ENCODE assay signal across 9 cellular contexts in genomic region chr10:3805227-3805790, GRCh38. TPM values are rescaled to one million over a fixed set of nuclear protein-coding genes. Genes with fewer than 3 reads are reported as not detected.
A peak's percentile ranks its signal among the peaks of the same experiment; 100 is the strongest.
DNase-seq lines count a peak whose midpoint lies in the region; ATAC-seq and TF ChIP-seq lines count a peak whose summit lies in the region.
"Had no signal": no experiment of that assay in that cellular context is flagged by ENCODE, and none has a peak within 500 bp of the region (broad histone marks: within the 10 kb centered on the region; RNA-seq: fewer than 3 reads in every experiment).

No MANE protein-coding gene starts in this region.

- intact Hi-C loops in mammary epithelial cell (cut with micrococcal nuclease) (no loop called here), mucosa of descending colon (cut with DNase I, micrococcal nuclease) (no loop called here)

- H3K4me1 ChIP-seq in SJSA1 (replicated peaks) (peaks cover 58% of the 10 kb centered on the region), mammary epithelial cell (ENCODE audit: insufficient read depth, low read length) (peaks cover 44% of the 10 kb centered on the region), mucosa of descending colon (ENCODE audit: low read depth) (peaks cover 48% of the 10 kb centered on the region)

- dilution Hi-C loops in mammary epithelial cell (cut with HindIII; ENCODE audit: low sequenced_read_pairs), result loop anchor here (10.0 to 25.0 kb wide), 3 partner anchors 439 to 959 kb away; no protein-coding TSS in a partner anchor

- H3K4me2 ChIP-seq in mammary epithelial cell (ENCODE audit: insufficient read depth, low read depth, low read length), result peak overlapping the region; percentile 31

- H2AFZ ChIP-seq in mammary epithelial cell (ENCODE audit: low read depth, low read length), result no peak overlapping the region

- H3K79me2 ChIP-seq in mammary epithelial cell (ENCODE audit: insufficient read depth, low read length), result peaks cover 7% of the 10 kb centered on the region

- no peaks in the 10 kb centered on the region for H4K20me1 ChIP-seq in mammary epithelial cell (ENCODE audit: insufficient read depth, low read length)

- H3K36me3 ChIP-seq in SJSA1 (no peaks in the 10 kb centered on the region), mammary epithelial cell (ENCODE audit: insufficient read depth, low read length) (no peaks in the 10 kb centered on the region), mucosa of descending colon (ENCODE audit: low read depth) (no peaks in the 10 kb centered on the region)

- ATAC-seq in HG03135 (IDR thresholded peaks at IDR 0.05; ENCODE audit: unreplicated experiment), result peak; percentile 41
- peak; percentile 26 for ATAC-seq in mucosa of descending colon

- H3K4me3 ChIP-seq in SJSA1, result no peak overlapping the region
- H3K4me3 ChIP-seq in mammary epithelial cell (replicated peaks in 1 of 3; ENCODE audit: insufficient read depth in 1 of 3, low read depth in 2 of 3, low read length in 3 of 3), result no peak overlapping the region
- H3K4me3 ChIP-seq in mucosa of descending colon, result no peak overlapping the region

- BruUV-seq in mammary epithelial cell (replicated peaks; lab: Mats Ljungman, UMichigan), result no TSS peak

- CTCF ChIA-PET in mammary epithelial cell (lab: Charles Lee; ENCODE audit: low non-redundant PET), result interaction anchor here (0.6 kb wide), 1 partner anchor 513 kb away, joined by 4 read pairs; no protein-coding TSS in a partner anchor

- TF ChIP-seq CTCF in mammary epithelial cell (conservative IDR thresholded peaks at IDR 0.05 in 1 of 2, IDR thresholded peaks at IDR 0.05 in 1 of 2; ENCODE audit: extremely low read depth in 1 of 2, insufficient read depth in 1 of 2, low read depth in 1 of 2, low read length in 2 of 2) (no peak), mucosa of descending colon (IDR thresholded peaks at IDR 0.05) (no peak)

- H3K27me3 ChIP-seq in SJSA1 (replicated peaks), result no peaks in the 10 kb centered on the region
- H3K27me3 ChIP-seq in mammary epithelial cell (ENCODE audit: insufficient read depth, low read length), result no peaks in the 10 kb centered on the region

- H3K9me3 ChIP-seq in SJSA1 (replicated peaks) (no peaks in the 10 kb centered on the region), mammary epithelial cell (replicated peaks; ENCODE audit: insufficient read depth, low read length) (no peaks in the 10 kb centered on the region), mucosa of descending colon (no peaks in the 10 kb centered on the region)

- H3K27ac ChIP-seq in SJSA1 (peak overlapping the region; percentile 98), mammary epithelial cell (ENCODE audit: insufficient read depth, low read depth, low read length) (peak overlapping the region; percentile 100)
- H3K27ac ChIP-seq: C4-2B had no signal

- in situ Hi-C loops in mammary epithelial cell (cut with MboI; ENCODE audit: low sequenced_read_pairs in 2 of 2), result no loop called here

- peak overlapping the region; percentile 82 for H3K9ac ChIP-seq in mammary epithelial cell (ENCODE audit: insufficient read depth, low read length)

- WGBS in mammary epithelial cell (ENCODE audit: low coverage, missing lambda C conversion rate), result 55% methylated on average over 6 of the region's 6 CpGs

- DNase-seq in NOMO-1 (lab: John Stamatoyannopoulos, UW; ENCODE audit: unreplicated experiment in 2 of 2) (peak; percentile 14 to 90), NOMO-1 treated with dmso at 0.1 percent for 144 hours (lab: John Stamatoyannopoulos, UW; ENCODE audit: unreplicated experiment) (no peak), SJSA1 (ENCODE audit: low read depth in 1 of 2, low spot score in 2 of 2) (peak; percentile 69 to 84), mammary epithelial cell (peak; percentile 91), mucosa of descending colon (peak in 1 of 3 donors; percentile 54), NCI-H2171 (lab: John Stamatoyannopoulos, UW) (no peak), mucosa of gallbladder (ENCODE audit: low spot score) (no peak)

RNA-seq across cellular contexts. Expression of gene KLF6, which starts 20.3 kb away (rescaled TPM):
- 18.0 and 21.3 TPM in 2 replicates for total RNA-seq in SJSA1 (2014; rRNA removed; shearing (Covaris generic))
- total RNA-seq in mammary epithelial cell, result 100 to 1,000 TPM in 1 of 2 donors, 10 to 100 TPM in 1; 95.4 to 268 TPM
- 125 TPM for polyA plus RNA-seq in mammary epithelial cell
- polyA minus RNA-seq in mammary epithelial cell, result 330 TPM
- 100 to 1,000 TPM; 270 to 371 (median 331) TPM for total RNA-seq in mucosa of descending colon
- 165 TPM for total RNA-seq in mucosa of gallbladder

Comparison
In these comparisons a context has a peak if more than half of its experiments do, and no peak if none do; other contexts are left out.
1. DNase-seq: peak in NOMO-1 (2 of 2), SJSA1 (2 of 2) and mammary epithelial cell (single experiment); none in NOMO-1 treated with dmso at 0.1 percent for 144 hours (single experiment), NCI-H2171 (single experiment) and mucosa of gallbladder (single experiment).